In genomic region chr2:46299365-46300263, GRCh38 we compare ENCODE assay signal across 1 cellular context.
TF ChIP-seq lines count a peak whose summit lies in the region.

No MANE protein-coding gene starts in this region.

TF ChIP-seq in HEK293, 187 proteins besides CTCF, POLR2A, EP300 and RAD21 (continued from another document):
- TF ChIP-seq, protein P1, sequence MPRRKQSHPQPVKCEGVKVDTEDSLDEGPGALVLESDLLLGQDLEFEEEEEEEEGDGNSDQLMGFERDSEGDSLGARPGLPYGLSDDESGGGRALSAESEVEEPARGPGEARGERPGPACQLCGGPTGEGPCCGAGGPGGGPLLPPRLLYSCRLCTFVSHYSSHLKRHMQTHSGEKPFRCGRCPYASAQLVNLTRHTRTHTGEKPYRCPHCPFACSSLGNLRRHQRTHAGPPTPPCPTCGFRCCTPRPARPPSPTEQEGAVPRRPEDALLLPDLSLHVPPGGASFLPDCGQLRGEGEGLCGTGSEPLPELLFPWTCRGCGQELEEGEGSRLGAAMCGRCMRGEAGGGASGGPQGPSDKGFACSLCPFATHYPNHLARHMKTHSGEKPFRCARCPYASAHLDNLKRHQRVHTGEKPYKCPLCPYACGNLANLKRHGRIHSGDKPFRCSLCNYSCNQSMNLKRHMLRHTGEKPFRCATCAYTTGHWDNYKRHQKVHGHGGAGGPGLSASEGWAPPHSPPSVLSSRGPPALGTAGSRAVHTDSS (tag by site-specific recombination; IDR thresholded peaks at IDR 0.05) = no peak
